In genomic region chr2:178304262-178304661, GRCh38 we compare ENCODE assay signal across 15 cellular contexts.
DNase-seq lines count a peak whose midpoint lies in the region; ATAC-seq and TF ChIP-seq lines count a peak whose summit lies in the region.
"Had no signal": no experiment of that assay in that cellular context is flagged by ENCODE, and none has a peak within 500 bp of the region (broad histone marks: within the 10 kb centered on the region; RNA-seq: fewer than 3 reads in every experiment).

No MANE protein-coding gene starts in this region.

- TF ChIP-seq CTCF in progenitor cell of endocrine pancreas (IDR thresholded peaks at IDR 0.05; ENCODE audit: unreplicated experiment) = no peak

- ATAC-seq in stimulated activated naive B cell treated with anti-CD40 and anti-IgM and Interleukin-4, amounts not matched to agents 10 μg/mL and 1 μg/mL and 100 μg/mL, for 72 hours (replicated peaks) = peak; percentile 25 to 46
- no peak for ATAC-seq in HG02763 (IDR thresholded peaks at IDR 0.05; ENCODE audit: unreplicated experiment)

- H3K4me1 Mint-ChIP-seq in stimulated activated naive B cell treated with anti-CD40 and anti-IgM and Interleukin-4, amounts not matched to agents 10 μg/mL and 1 μg/mL and 100 μg/mL, for 72 hours = no peaks in the 10 kb centered on the region
- peaks cover 14% of the 10 kb centered on the region for H3K4me1 Mint-ChIP-seq in progenitor cell of endocrine pancreas (ENCODE audit: low read depth)
- H3K4me1 Mint-ChIP-seq: CD4-positive, CD25-positive, alpha-beta regulatory T cell; IgD-negative memory B cell had no signal

- no peaks in the 10 kb centered on the region for H3K36me3 Mint-ChIP-seq in stimulated activated naive B cell treated with anti-CD40 and anti-IgM and Interleukin-4, amounts not matched to agents 10 μg/mL and 1 μg/mL and 100 μg/mL, for 72 hours
- no peaks in the 10 kb centered on the region for H3K36me3 Mint-ChIP-seq in progenitor cell of endocrine pancreas (ENCODE audit: insufficient read depth)
- H3K36me3 Mint-ChIP-seq: CD4-positive, CD25-positive, alpha-beta regulatory T cell had no signal

- H3K27me3 Mint-ChIP-seq in stimulated activated naive B cell treated with anti-CD40 and anti-IgM and Interleukin-4, amounts not matched to agents 10 μg/mL and 1 μg/mL and 100 μg/mL, for 72 hours = peaks cover 9 to 16% of the 10 kb centered on the region in 2 donors
- no peaks in the 10 kb centered on the region for H3K27me3 Mint-ChIP-seq in progenitor cell of endocrine pancreas

- no peak overlapping the region for H3K27ac Mint-ChIP-seq in stimulated activated naive B cell treated with anti-CD40 and anti-IgM and Interleukin-4, amounts not matched to agents 10 μg/mL and 1 μg/mL and 100 μg/mL, for 72 hours
- H3K27ac Mint-ChIP-seq in progenitor cell of endocrine pancreas = no peak overlapping the region
- H3K27ac Mint-ChIP-seq: IgD-negative memory B cell had no signal

- no peak overlapping the region for H3K4me3 Mint-ChIP-seq in stimulated activated naive B cell treated with anti-CD40 and anti-IgM and Interleukin-4, amounts not matched to agents 10 μg/mL and 1 μg/mL and 100 μg/mL, for 72 hours
- H3K4me3 Mint-ChIP-seq in progenitor cell of endocrine pancreas (ENCODE audit: low read depth) = no peak overlapping the region
- H3K4me3 Mint-ChIP-seq: CD4-positive, CD25-positive, alpha-beta regulatory T cell; IgD-negative memory B cell had no signal

- peaks cover 4% of the 10 kb centered on the region in 2 donors for H3K9me3 Mint-ChIP-seq in stimulated activated naive B cell treated with anti-CD40 and anti-IgM and Interleukin-4, amounts not matched to agents 10 μg/mL and 1 μg/mL and 100 μg/mL, for 72 hours
- no peaks in the 10 kb centered on the region for H3K9me3 Mint-ChIP-seq in progenitor cell of endocrine pancreas (ENCODE audit: low read depth)
- H3K9me3 Mint-ChIP-seq: IgD-negative memory B cell had no signal

- DNase-seq in NCI-H748 (lab: John Stamatoyannopoulos, UW; ENCODE audit: unreplicated experiment) (peak; percentile 22), NCI-H748 treated with DMSO at 0.1 percent for 48 hours (lab: John Stamatoyannopoulos, UW) (no peak), MV-4-11 (lab: John Stamatoyannopoulos, UW) (peak; percentile 23), RPMI7951 (ENCODE audit: low read depth) (peak; percentile 8), progenitor cell of endocrine pancreas (ENCODE audit: low spot score, unreplicated experiment) (no peak)
- DNase-seq in stimulated activated naive B cell treated with anti-CD40 and anti-IgM and Interleukin-4, amounts not matched to agents 10 μg/mL and 1 μg/mL and 100 μg/mL, for 72 hours = no peak
- DNase-seq in stimulated activated CD4-positive, alpha-beta T cell treated with anti-CD3 and anti-CD28 coated beads, Interleukin-4, amount 100 ng/mL, for 4 hours = no peak
- DNase-seq: CD4-positive, CD25-positive, alpha-beta regulatory T cell; NCI-H1092 treated with DMSO at 0.1 percent for 48 hours; NCI-H187 treated with DMSO at 0.1 percent for 48 hours; NCI-H526 treated with DMSO at 0.1 percent for 48 hours; SIG-M5; T-helper 2 cell had no signal

Comparison
In these comparisons a context has a peak if more than half of its experiments do, and no peak if none do; other contexts are left out.
1. DNase-seq: peak in NCI-H748 (single experiment), MV-4-11 (single experiment) and RPMI7951 (single experiment); none in NCI-H748 treated with DMSO at 0.1 percent for 48 hours (single experiment), stimulated activated naive B cell treated with anti-CD40 and anti-IgM and Interleukin-4, amounts not matched to agents 10 μg/mL and 1 μg/mL and 100 μg/mL, for 72 hours (single experiment), progenitor cell of endocrine pancreas (single experiment) and stimulated activated CD4-positive, alpha-beta T cell treated with anti-CD3 and anti-CD28 coated beads, Interleukin-4, amount 100 ng/mL, for 4 hours (0 of 2).